ENCODE assay signal across 38 cellular contexts in the genomic region with DNA sequence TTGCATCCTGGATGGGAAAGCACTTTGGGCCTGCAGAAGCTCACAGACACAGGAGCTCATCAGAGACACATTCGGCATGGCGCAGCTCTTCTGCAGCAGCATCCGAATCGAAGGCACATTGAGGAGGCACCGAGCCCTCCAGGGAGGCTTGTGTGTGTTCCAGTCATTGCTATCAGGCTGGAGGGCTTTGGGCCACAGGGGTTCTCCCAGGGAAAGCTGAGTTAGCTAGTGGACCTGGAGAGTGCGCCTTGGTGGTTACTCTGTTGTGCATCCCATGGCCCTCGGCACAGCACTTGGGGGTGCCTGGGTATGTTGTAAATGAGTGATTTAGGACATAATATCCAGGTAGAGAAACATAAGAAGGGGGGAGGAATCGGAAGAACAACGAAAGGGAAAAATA.
"Had no signal": no experiment of that assay in that cellular context is flagged by ENCODE, and none has a peak within 500 bp of the region (broad histone marks: within the 10 kb centered on the region; RNA-seq: fewer than 3 reads in every experiment).

No MANE protein-coding gene starts in this region.

- H3K27me3 ChIP-seq: adrenal gland, ascending aorta, body of pancreas, brain microvascular endothelial cell, breast epithelium, cardiac muscle cell had no signal

- H3K4me3 ChIP-seq: adrenal gland, ascending aorta, body of pancreas, breast epithelium, cardiac muscle cell had no signal

- H3K9me3 Mint-ChIP-seq: activated naive CD4-positive, alpha-beta T cell treated with anti-CD3 and anti-CD28 coated beads for 36 hours; activated naive CD4-positive, alpha-beta T cell treated with anti-CD3 and anti-CD28 coated beads, Interleukin-2, amount 10 ng/mL, durations not matched to agents 7 days and 5 days; activated naive CD4-positive, alpha-beta T cell treated with anti-CD3 and anti-CD28 coated beads, Interleukin-2, amount 50 U/mL, for 72 hours; activated naive CD8-positive, alpha-beta T cell treated with anti-CD3 and anti-CD28 coated beads for 36 hours; activated naive CD8-positive, alpha-beta T cell treated with anti-CD3 and anti-CD28 coated beads, Interleukin-2, amount 10 ng/mL, durations not matched to agents 7 days and 5 days; activated naive CD8-positive, alpha-beta T cell treated with anti-CD3 and anti-CD28 coated beads, Interleukin-2, amount 50 U/mL, for 24 hours; activated T-cell treated with anti-CD3 and anti-CD28 coated beads, Interleukin-2, amount 50 U/mL, for 24 hours; activated T-cell treated with anti-CD3 and anti-CD28 coated beads, Interleukin-2, amount 50 U/mL, for 4 hours; activated T-cell treated with anti-CD3 and anti-CD28 coated beads, Interleukin-2, amount 50 U/mL, for 72 hours; activated T-helper 1 cell treated with anti-CD3 and anti-CD28 coated beads, Interleukin-12 subunit alpha, Interleukin-12 subunit beta, Interleukin-2, Interleukin-4 antibody, amounts not matched to agents 30 ng/mL and 10 ng/mL and 1 ng/mL, durations not matched to agents 14 hours and 24 hours and 36 hours; activated T-helper 17 cell treated with anti-CD3 and anti-CD28 coated beads, Interleukin-2, amount 50 U/mL, for 72 hours; activated T-helper 2 cell treated with anti-CD3 and anti-CD28 coated beads, Interferon-gamma antibody, Interleukin-2, Interleukin-4, amounts not matched to agents 10 μg/mL and 5 μg/mL and 100 μg/mL, durations not matched to agents 14 hours and 24 hours and 36 hours; brain; central memory CD8-positive, alpha-beta T cell had no signal

- H3K36me3 Mint-ChIP-seq: activated naive CD4-positive, alpha-beta T cell treated with anti-CD3 and anti-CD28 coated beads, Interleukin-2, amount 10 ng/mL, durations not matched to agents 7 days and 5 days; activated naive CD4-positive, alpha-beta T cell treated with anti-CD3 and anti-CD28 coated beads, Interleukin-2, amount 50 U/mL, for 24 hours; activated naive CD4-positive, alpha-beta T cell treated with anti-CD3 and anti-CD28 coated beads, Interleukin-2, amount 50 U/mL, for 72 hours; activated naive CD8-positive, alpha-beta T cell; activated naive CD8-positive, alpha-beta T cell treated with anti-CD3 and anti-CD28 coated beads for 36 hours; activated naive CD8-positive, alpha-beta T cell treated with anti-CD3 and anti-CD28 coated beads, Interleukin-2, amount 10 ng/mL, durations not matched to agents 7 days and 5 days; brain had no signal

- H3K4me1 Mint-ChIP-seq: activated naive CD4-positive, alpha-beta T cell treated with anti-CD3 and anti-CD28 coated beads, Interleukin-2, amount 10 ng/mL, durations not matched to agents 7 days and 5 days; activated naive CD4-positive, alpha-beta T cell treated with anti-CD3 and anti-CD28 coated beads, Interleukin-2, amount 50 U/mL, for 24 hours; activated naive CD8-positive, alpha-beta T cell treated with anti-CD3 and anti-CD28 coated beads for 36 hours; activated naive CD8-positive, alpha-beta T cell treated with anti-CD3 and anti-CD28 coated beads, Interleukin-2, amount 10 ng/mL, durations not matched to agents 7 days and 5 days; activated naive CD8-positive, alpha-beta T cell treated with anti-CD3 and anti-CD28 coated beads, Interleukin-2, amount 50 U/mL, for 24 hours; activated T-helper 17 cell treated with anti-CD3 and anti-CD28 coated beads, Interleukin-2, amount 50 U/mL, for 72 hours; central memory CD8-positive, alpha-beta T cell had no signal

- H3K27ac Mint-ChIP-seq: activated naive CD4-positive, alpha-beta T cell treated with anti-CD3 and anti-CD28 coated beads for 36 hours; activated naive CD4-positive, alpha-beta T cell treated with anti-CD3 and anti-CD28 coated beads, Interleukin-2, amount 10 ng/mL, durations not matched to agents 7 days and 5 days; activated naive CD4-positive, alpha-beta T cell treated with anti-CD3 and anti-CD28 coated beads, Interleukin-2, amount 50 U/mL, for 24 hours; activated naive CD4-positive, alpha-beta T cell treated with anti-CD3 and anti-CD28 coated beads, Interleukin-2, amount 50 U/mL, for 72 hours; activated naive CD8-positive, alpha-beta T cell; activated naive CD8-positive, alpha-beta T cell treated with anti-CD3 and anti-CD28 coated beads for 36 hours; activated naive CD8-positive, alpha-beta T cell treated with anti-CD3 and anti-CD28 coated beads, Interleukin-2, amount 10 ng/mL, durations not matched to agents 7 days and 5 days; activated naive CD8-positive, alpha-beta T cell treated with anti-CD3 and anti-CD28 coated beads, Interleukin-2, amount 50 U/mL, for 24 hours; activated T-cell treated with anti-CD3 and anti-CD28 coated beads, Interleukin-2, amount 50 U/mL, for 24 hours; activated T-cell treated with anti-CD3 and anti-CD28 coated beads, Interleukin-2, amount 50 U/mL, for 72 hours; activated T-helper 1 cell treated with anti-CD3 and anti-CD28 coated beads, Interleukin-12 subunit alpha, Interleukin-12 subunit beta, Interleukin-2, Interleukin-4 antibody, amounts not matched to agents 30 ng/mL and 10 ng/mL and 1 ng/mL, durations not matched to agents 14 hours and 24 hours and 36 hours; activated T-helper 17 cell treated with anti-CD3 and anti-CD28 coated beads, Interleukin-2, amount 50 U/mL, for 72 hours; activated T-helper 2 cell treated with anti-CD3 and anti-CD28 coated beads, Interferon-gamma antibody, Interleukin-2, Interleukin-4, amounts not matched to agents 10 μg/mL and 5 μg/mL and 100 μg/mL, durations not matched to agents 14 hours and 24 hours and 36 hours; brain had no signal

- FAIRE-seq: astrocyte, bronchial epithelial cell had no signal

- ATAC-seq: activated naive CD4-positive, alpha-beta T cell treated with anti-CD3 and anti-CD28 coated beads, Interleukin-2, amount 50 U/mL, for 72 hours; activated naive CD8-positive, alpha-beta T cell treated with anti-CD3 and anti-CD28 coated beads, Interleukin-2, amount 50 U/mL, for 24 hours; activated T-cell treated with anti-CD3 and anti-CD28 coated beads, Interleukin-2, amount 50 U/mL, for 4 hours; activated T-cell treated with anti-CD3 and anti-CD28 coated beads, Interleukin-2, amount 50 U/mL, for 72 hours; activated T-helper 17 cell treated with anti-CD3 and anti-CD28 coated beads, Interleukin-2, amount 50 U/mL, for 72 hours; body of pancreas had no signal

- H3K4me3 Mint-ChIP-seq: activated naive CD4-positive, alpha-beta T cell treated with anti-CD3 and anti-CD28 coated beads for 36 hours; activated naive CD4-positive, alpha-beta T cell treated with anti-CD3 and anti-CD28 coated beads, Interleukin-2, amount 10 ng/mL, durations not matched to agents 7 days and 5 days; activated naive CD4-positive, alpha-beta T cell treated with anti-CD3 and anti-CD28 coated beads, Interleukin-2, amount 50 U/mL, for 24 hours; activated naive CD8-positive, alpha-beta T cell; activated naive CD8-positive, alpha-beta T cell treated with anti-CD3 and anti-CD28 coated beads for 36 hours; activated naive CD8-positive, alpha-beta T cell treated with anti-CD3 and anti-CD28 coated beads, Interleukin-2, amount 10 ng/mL, durations not matched to agents 7 days and 5 days; activated naive CD8-positive, alpha-beta T cell treated with anti-CD3 and anti-CD28 coated beads, Interleukin-2, amount 50 U/mL, for 24 hours; activated T-cell treated with anti-CD3 and anti-CD28 coated beads, Interleukin-2, amount 50 U/mL, for 24 hours; activated T-cell treated with anti-CD3 and anti-CD28 coated beads, Interleukin-2, amount 50 U/mL, for 4 hours; activated T-cell treated with anti-CD3 and anti-CD28 coated beads, Interleukin-2, amount 50 U/mL, for 72 hours; activated T-helper 1 cell treated with anti-CD3 and anti-CD28 coated beads, Interleukin-12 subunit alpha, Interleukin-12 subunit beta, Interleukin-2, Interleukin-4 antibody, amounts not matched to agents 30 ng/mL and 10 ng/mL and 1 ng/mL, durations not matched to agents 14 hours and 24 hours and 36 hours; activated T-helper 17 cell treated with anti-CD3 and anti-CD28 coated beads, Interleukin-2, amount 50 U/mL, for 72 hours; brain; central memory CD8-positive, alpha-beta T cell had no signal

- H3K27ac ChIP-seq: adrenal gland, ascending aorta, body of pancreas, brain microvascular endothelial cell, breast epithelium, cardiac muscle cell had no signal

- DNase-seq: activated effector memory CD4-positive, alpha-beta T cell treated with anti-CD3 and anti-CD28 coated beads, Interleukin-2, amount 50 U/mL, for 16 hours; activated effector memory CD4-positive, alpha-beta T cell treated with Interleukin-2 at 50 U/mL for 16 hours; activated gamma-delta T cell; activated gamma-delta T cell treated with Interleukin-2 at 50 U/mL for 16 hours; activated naive CD4-positive, alpha-beta T cell; activated naive CD4-positive, alpha-beta T cell treated with anti-CD3 and anti-CD28 coated beads for 36 hours; activated naive CD4-positive, alpha-beta T cell treated with anti-CD3 and anti-CD28 coated beads, Interleukin-2, amount 10 ng/mL, durations not matched to agents 7 days and 5 days; activated naive CD4-positive, alpha-beta T cell treated with anti-CD3 and anti-CD28 coated beads, Interleukin-2, amount 50 U/mL, for 16 hours; activated naive CD4-positive, alpha-beta T cell treated with Interleukin-2 at 50 U/mL for 16 hours; activated naive CD8-positive, alpha-beta T cell treated with anti-CD3 and anti-CD28 coated beads for 36 hours; activated naive CD8-positive, alpha-beta T cell treated with anti-CD3 and anti-CD28 coated beads, Interleukin-2, amount 10 ng/mL, durations not matched to agents 7 days and 5 days; activated naive CD8-positive, alpha-beta T cell treated with anti-CD3 and anti-CD28 coated beads, Interleukin-2, amount 50 U/mL, for 24 hours; activated T-cell treated with anti-CD3 and anti-CD28 coated beads, Interleukin-2, amount 50 U/mL, for 1 hour; activated T-cell treated with anti-CD3 and anti-CD28 coated beads, Interleukin-2, amount 50 U/mL, for 24 hours; activated T-cell treated with anti-CD3 and anti-CD28 coated beads, Interleukin-2, amount 50 U/mL, for 4 hours; activated T-cell treated with anti-CD3 and anti-CD28 coated beads, Interleukin-2, amount 50 U/mL, for 48 hours; activated T-cell treated with anti-CD3 and anti-CD28 coated beads, Interleukin-2, amount 50 U/mL, for 72 hours; adrenal gland; amniotic stem cell; aorta; body of pancreas; brain microvascular endothelial cell; caudate nucleus; central memory CD4-positive, alpha-beta T cell; cerebellar nuclear complex had no signal

- H3K36me3 ChIP-seq: adrenal gland, ascending aorta, brain microvascular endothelial cell, breast epithelium, cardiac muscle cell had no signal

- H3K4me1 ChIP-seq: adrenal gland, ascending aorta, body of pancreas, breast epithelium had no signal

- H3K9me3 ChIP-seq: adrenal gland, ascending aorta, body of pancreas, breast epithelium had no signal
